10 cellular contexts compared by ENCODE assay signal in genomic region chr4:6918345-6918744, GRCh38. TPM values are rescaled to one million over a fixed set of nuclear protein-coding genes. Genes with fewer than 3 reads are reported as not detected.
DNase-seq lines count a peak whose midpoint lies in the region; ATAC-seq, FAIRE-seq and TF ChIP-seq lines count a peak whose summit lies in the region.
"Had no signal": no experiment of that assay in that cellular context is flagged by ENCODE, and none has a peak within 500 bp of the region (broad histone marks: within the 10 kb centered on the region; RNA-seq: fewer than 3 reads in every experiment).

No MANE protein-coding gene starts in this region.

- peak overlapping the region; percentile 90 to 99 (median 94) for H3K27ac Mint-ChIP-seq in nephron

- H3K4me1 Mint-ChIP-seq in nephron = peaks cover 47% of the 10 kb centered on the region

- H3K9me3 Mint-ChIP-seq in nephron = no peaks in the 10 kb centered on the region

- no peaks in the 10 kb centered on the region for H3K27me3 Mint-ChIP-seq in nephron (ENCODE audit: low read depth)

- peaks cover 3% of the 10 kb centered on the region for H3K36me3 Mint-ChIP-seq in nephron (ENCODE audit: low read depth)

- FAIRE-seq in bronchial epithelial cell (lab: Jason Lieb, UNC) = peak; percentile 47

- no peak for TF ChIP-seq CTCF in NB4 (IDR thresholded peaks at IDR 0.05; ENCODE audit: low read depth, low read length)
- TF ChIP-seq CTCF in bronchial epithelial cell (IDR thresholded peaks at IDR 0.05; ENCODE audit: insufficient read depth, low read length, severe bottlenecking) = no peak
- no peak for TF ChIP-seq CTCF in nephron (IDR thresholded peaks at IDR 0.05; ENCODE audit: unreplicated experiment in 3 of 3)

- H3K36me3 ChIP-seq in bronchial epithelial cell (ENCODE audit: control insufficient read depth, insufficient read depth, low read length) = no peaks in the 10 kb centered on the region

- peak overlapping the region in 1 of 3 experiments; percentile 64 for H3K4me3 Mint-ChIP-seq in nephron

- H3K27me3 ChIP-seq in bronchial epithelial cell (ENCODE audit: control insufficient read depth, insufficient read depth, low read length) = no peaks in the 10 kb centered on the region

- no peak overlapping the region for H3K4me3 ChIP-seq in NB4 (ENCODE audit: low read depth, low read length)
- no peak overlapping the region for H3K4me3 ChIP-seq in bronchial epithelial cell (ENCODE audit: low read depth, low read length)

- DNase-seq in COR-L47 (lab: John Stamatoyannopoulos, UW) (peak; percentile 32), NB4 (ENCODE audit: low read depth) (peak; percentile 65), bronchial epithelial cell (ENCODE audit: low read depth) (no peak), NK-92 (lab: John Stamatoyannopoulos, UW; ENCODE audit: unreplicated experiment) (no peak), UCSD-AML1 (lab: John Stamatoyannopoulos, UW; ENCODE audit: unreplicated experiment) (no peak), HPDE6-E6E7 (ENCODE audit: extremely low spot score) (no peak)
- DNase-seq: activated CD8-positive, alpha-beta memory T cell treated with anti-CD3 and anti-CD28 coated beads for 24 hours; foreskin fibroblast had no signal

- ATAC-seq in HG03039 (IDR thresholded peaks at IDR 0.05; ENCODE audit: unreplicated experiment) = no peak

- TF ChIP-seq POLR2A in NB4 (IDR thresholded peaks at IDR 0.05; ENCODE audit: extremely low read depth, insufficient read length) = no peak

RNA-seq across cellular contexts. Expression of gene TBC1D14, which starts 8.7 kb away (rescaled TPM):
- total RNA-seq in bronchial epithelial cell = 103 and 133 TPM in 2 replicates

Comparison
In these comparisons a context has a peak if more than half of its experiments do, and no peak if none do; other contexts are left out.
1. DNase-seq: peak in COR-L47 (single experiment) and NB4 (single experiment); none in bronchial epithelial cell (single experiment), NK-92 (single experiment), UCSD-AML1 (single experiment) and HPDE6-E6E7 (single experiment).